In genomic region chr15:45795487-45796069, GRCh38 we compare ENCODE assay signal across 8 cellular contexts.
DNase-seq lines count a peak whose midpoint lies in the region; ATAC-seq and TF ChIP-seq lines count a peak whose summit lies in the region.

No MANE protein-coding gene starts in this region.

- POLR2A ChIA-PET in HEK293 (lab: Yijun Ruan, JAX) = no interaction called here

- no peak for TF ChIP-seq CTCF in HEK293 (tag by site-specific recombination; IDR thresholded peaks at IDR 0.05)

- no peaks in the 10 kb centered on the region for H3K9me3 ChIP-seq in HEK293 (ENCODE audit: control insufficient read depth, insufficient read depth, low read depth, low read length)

- peak; percentile 87 for DNase-seq in DMS53 (lab: John Stamatoyannopoulos, UW)
- DNase-seq in NCI-H2227 treated with DMSO at 0.1 percent for 48 hours (lab: John Stamatoyannopoulos, UW) = peak; percentile 4
- DNase-seq in astrocyte of the hippocampus (ENCODE audit: low read depth, low spot score) = peak; percentile 67
- DNase-seq in kidney glomerular epithelial cell (lab: John Stamatoyannopoulos, UW) = peak; percentile 65

- no peak overlapping the region for H3K4me3 ChIP-seq in HEK293 (ENCODE audit: low read depth, low read length)

- H3K4me1 ChIP-seq in HEK293 (ENCODE audit: control insufficient read depth, insufficient read depth, low read length) = no peaks in the 10 kb centered on the region

- CTCF ChIA-PET in HEK293 (lab: Yijun Ruan, JAX) = interaction anchor here (0.7 to 2.7 kb wide), 21 partner anchors 8 to 871 kb away, joined by 3 to 17 read pairs (median 3); no protein-coding TSS in a partner anchor

- no peaks in the 10 kb centered on the region for H3K36me3 ChIP-seq in HEK293 (ENCODE audit: control insufficient read depth in 2 of 2, insufficient read depth in 1 of 2, low read length in 2 of 2)

- ATAC-seq in HG02678 (IDR thresholded peaks at IDR 0.05; ENCODE audit: unreplicated experiment) (no peak), GM19328 (IDR thresholded peaks at IDR 0.05; ENCODE audit: unreplicated experiment) (no peak), GM18867 (IDR thresholded peaks at IDR 0.05; ENCODE audit: unreplicated experiment) (no peak)

- H3K27ac ChIP-seq in HEK293 (ENCODE audit: extremely low read depth, low read depth, low read length) = no peak overlapping the region

TF ChIP-seq in HEK293, 187 proteins besides CTCF, POLR2A, EP300 and RAD21:
- TF ChIP-seq ZNF549 (tag by site-specific recombination; IDR thresholded peaks at IDR 0.05) (no peak), ZNF654 (tag by site-specific recombination; IDR thresholded peaks at IDR 0.05; ENCODE audit: low read depth) (peak; percentile 77), PRDM1 (tag by site-specific recombination; IDR thresholded peaks at IDR 0.05) (0 out of 2 replicates have a peak, but pooled peaks have one; percentile 23), OSR2 (tag by site-specific recombination; IDR thresholded peaks at IDR 0.05) (0 out of 2 replicates have a peak, but pooled peaks have one; percentile 17)

Comparison
In these comparisons a context has a peak if more than half of its experiments do, and no peak if none do; other contexts are left out.
1. DNase-seq: peak in every context shown above with its lines; median percentile 87 in DMS53; 67 in astrocyte of the hippocampus; 65 in kidney glomerular epithelial cell; 4 in NCI-H2227 treated with DMSO at 0.1 percent for 48 hours.